Comparison of ENCODE assay signal across 8 cellular contexts in genomic region chr11:113896156-113896879, GRCh38. TPM values are rescaled to one million over a fixed set of nuclear protein-coding genes. Genes with fewer than 3 reads are reported as not detected.
DNase-seq lines count a peak whose midpoint lies in the region; ATAC-seq and TF ChIP-seq lines count a peak whose summit lies in the region.

No MANE protein-coding gene starts in this region.

- no peaks in the 10 kb centered on the region for H3K9me2 ChIP-seq in Loucy (replicated peaks; ENCODE audit: low read depth, low read length)

- peak; percentile 72 for ATAC-seq in T-helper 17 cell

- no peak overlapping the region for H3K4me3 Mint-ChIP-seq in activated T-cell treated with anti-CD3 and anti-CD28 coated beads, Interleukin-2, amount 50 U/mL, for 24 hours
- H3K4me3 Mint-ChIP-seq in T-helper 17 cell (no peak overlapping the region), type B pancreatic cell (no peak overlapping the region)

- H3K27me3 Mint-ChIP-seq in activated T-cell treated with anti-CD3 and anti-CD28 coated beads, Interleukin-2, amount 50 U/mL, for 24 hours = no peaks in the 10 kb centered on the region
- H3K27me3 Mint-ChIP-seq in T-helper 17 cell = peaks cover 15% of the 10 kb centered on the region
- peaks cover 7% of the 10 kb centered on the region for H3K27me3 Mint-ChIP-seq in type B pancreatic cell

- H3K36me3 ChIP-seq in Loucy (ENCODE audit: insufficient read depth, low read length) = no peaks in the 10 kb centered on the region

- H3K4me3 ChIP-seq in Loucy (ENCODE audit: low read length, poor library complexity, severe bottlenecking) = no peak overlapping the region

- DNase-seq in activated T-cell treated with anti-CD3 and anti-CD28 coated beads for 48 hours (ENCODE audit: low read depth) = peak; percentile 10
- DNase-seq in activated T-cell treated with anti-CD3 and anti-CD28 coated beads, Interleukin-2, amount 50 U/mL, for 24 hours = no peak
- DNase-seq in T-helper 17 cell = peak in 1 of 3 donors; percentile 19
- DNase-seq in dermis blood vessel endothelial cell = peak; percentile 61
- DNase-seq in medulla oblongata (ENCODE audit: extremely low spot score) = peak; percentile 53
- DNase-seq in type B pancreatic cell (ENCODE audit: extremely low spot score, unreplicated experiment) = no peak
- DNase-seq in SHP77 treated with DMSO at 0.1 percent for 48 hours (lab: John Stamatoyannopoulos, UW) = no peak

- H3K9ac ChIP-seq in Loucy (ENCODE audit: low read depth, low read length, poor library complexity, severe bottlenecking) = no peak overlapping the region

- H3F3A ChIP-seq in Loucy (ENCODE audit: low read depth) = no peaks in the 10 kb centered on the region

- no peak overlapping the region for H3K4me2 ChIP-seq in Loucy (ENCODE audit: low read depth, low read length, poor library complexity, severe bottlenecking)

- no peaks in the 10 kb centered on the region for H3K36me3 Mint-ChIP-seq in activated T-cell treated with anti-CD3 and anti-CD28 coated beads, Interleukin-2, amount 50 U/mL, for 24 hours (ENCODE audit: low read depth)
- H3K36me3 Mint-ChIP-seq in T-helper 17 cell (ENCODE audit: low read depth) (no peaks in the 10 kb centered on the region), type B pancreatic cell (no peaks in the 10 kb centered on the region)

- no peaks in the 10 kb centered on the region for H3K4me1 ChIP-seq in Loucy (ENCODE audit: insufficient read depth, low read length, poor library complexity, severe bottlenecking)

- H3K9me3 ChIP-seq in Loucy (ENCODE audit: insufficient read depth, low read depth, low read length) (no peaks in the 10 kb centered on the region), T-helper 17 cell (ENCODE audit: control insufficient read depth, low read length, poor library complexity, severe bottlenecking) (no peaks in the 10 kb centered on the region)

- TF ChIP-seq CTCF in Loucy (conservative IDR thresholded peaks at IDR 0.05; ENCODE audit: low read length) (peak; percentile 80), type B pancreatic cell (conservative IDR thresholded peaks at IDR 0.05) (peak; percentile 84)

- no peaks in the 10 kb centered on the region for H4K20me1 ChIP-seq in Loucy (ENCODE audit: insufficient read depth, low read length, poor library complexity, severe bottlenecking)

- no peak overlapping the region for H3K27ac Mint-ChIP-seq in activated T-cell treated with anti-CD3 and anti-CD28 coated beads, Interleukin-2, amount 50 U/mL, for 24 hours
- no peak overlapping the region for H3K27ac Mint-ChIP-seq in T-helper 17 cell
- H3K27ac Mint-ChIP-seq in type B pancreatic cell = no peak overlapping the region

- no peaks in the 10 kb centered on the region for H3K27me3 ChIP-seq in Loucy (ENCODE audit: insufficient read depth, low read length, poor library complexity, severe bottlenecking)

- H3K4me1 Mint-ChIP-seq in activated T-cell treated with anti-CD3 and anti-CD28 coated beads, Interleukin-2, amount 50 U/mL, for 24 hours (ENCODE audit: low read depth) = no peaks in the 10 kb centered on the region
- H3K4me1 Mint-ChIP-seq in T-helper 17 cell = peaks cover 13% of the 10 kb centered on the region
- peaks cover 13% of the 10 kb centered on the region for H3K4me1 Mint-ChIP-seq in type B pancreatic cell (ENCODE audit: unreplicated experiment)

- no peaks in the 10 kb centered on the region for H3K9me3 Mint-ChIP-seq in activated T-cell treated with anti-CD3 and anti-CD28 coated beads, Interleukin-2, amount 50 U/mL, for 24 hours
- no peaks in the 10 kb centered on the region for H3K9me3 Mint-ChIP-seq in type B pancreatic cell

- no peak overlapping the region for H2AFZ ChIP-seq in Loucy (ENCODE audit: low read length)

- H3K79me2 ChIP-seq in Loucy (ENCODE audit: insufficient read depth, low read length) = no peaks in the 10 kb centered on the region

RNA-seq across cellular contexts. Expression of gene HTR3B, which starts 8.3 kb away (rescaled TPM):
- total RNA-seq in T-helper 17 cell (not detected), dermis blood vessel endothelial cell (not detected in 2 replicates), type B pancreatic cell (ENCODE audit: low replicate concordance) (0.17 TPM in 2 replicates)

RNA-seq across cellular contexts. Expression of gene USP28, which starts 20.9 kb away (rescaled TPM):
- 10 to 100 TPM; 11.8 to 14.2 TPM for total RNA-seq in T-helper 17 cell
- 38.5 and 53.2 TPM in 2 replicates for total RNA-seq in dermis blood vessel endothelial cell
- 22.7 and 46.9 TPM in 2 replicates for total RNA-seq in type B pancreatic cell (ENCODE audit: low replicate concordance)

Comparison
In these comparisons a context has a peak if more than half of its experiments do, and no peak if none do; other contexts are left out.
1. DNase-seq: peak in activated T-cell treated with anti-CD3 and anti-CD28 coated beads for 48 hours (single experiment), dermis blood vessel endothelial cell (single experiment) and medulla oblongata (single experiment); none in activated T-cell treated with anti-CD3 and anti-CD28 coated beads, Interleukin-2, amount 50 U/mL, for 24 hours (single experiment), type B pancreatic cell (single experiment) and SHP77 treated with DMSO at 0.1 percent for 48 hours (single experiment).